In the genomic region with DNA sequence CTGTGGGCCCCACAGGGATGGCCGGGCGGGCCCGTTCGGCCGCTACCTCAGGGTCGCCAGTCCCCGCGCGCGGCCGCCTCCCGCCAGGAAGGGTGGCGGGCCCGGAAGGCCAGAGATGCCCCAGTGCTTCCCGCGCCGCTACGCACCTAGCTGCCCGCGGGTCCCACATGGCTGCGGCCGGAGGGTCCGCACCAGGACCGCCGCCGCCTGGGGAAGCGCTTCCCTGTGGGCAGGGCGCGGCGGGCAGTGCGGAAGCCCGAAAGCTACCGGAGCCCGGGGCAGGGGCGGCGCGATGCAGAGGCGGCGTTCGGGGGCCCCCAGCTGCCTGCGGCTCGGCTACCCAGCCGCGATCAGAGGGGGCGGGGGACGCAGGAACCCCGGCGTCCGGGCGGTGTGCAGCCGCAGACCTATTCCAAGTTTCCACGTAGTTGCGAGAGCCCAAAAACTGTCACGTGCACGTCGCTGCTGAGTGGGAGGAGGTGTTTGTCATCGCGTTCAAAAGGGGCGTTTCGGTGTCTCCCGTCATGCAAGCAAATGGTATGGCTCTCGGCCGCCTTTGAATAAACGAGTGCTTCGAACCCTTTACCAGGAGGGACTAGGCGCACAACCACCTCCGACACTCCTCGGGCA, we compare ENCODE assay signal across 8 cellular contexts. TPM values are rescaled to one million over a fixed set of nuclear protein-coding genes. Genes with fewer than 3 reads are reported as not detected.
DNase-seq lines count a peak whose midpoint lies in the region; ATAC-seq, FAIRE-seq and TF ChIP-seq lines count a peak whose summit lies in the region.

A gene (minus strand): TSS at position 414 of the 630 bp plus-strand sequence. CDS start 245 bp downstream, at position 169.

- H3K4me3 ChIP-seq in fibroblast of pulmonary artery (replicated peaks; ENCODE audit: low read depth, low read length), result peak within 1 kb of the TSS; percentile 64

- TF ChIP-seq CTCF in fibroblast of pulmonary artery (IDR thresholded peaks at IDR 0.05; ENCODE audit: low read length, missing control alignments) (no peak), nephron progenitor cell (IDR thresholded peaks at IDR 0.05) (no peak)

- peak; percentile 82 for FAIRE-seq in GM12891 (lab: Jason Lieb, UNC)
- no peak for FAIRE-seq in urothelium cell line (lab: Jason Lieb, UNC)

- DNase-seq in GM12891 (ENCODE audit: insufficient read length, low spot score), result peak; percentile 63
- peak; percentile 24 for DNase-seq in NCI-H510A (lab: John Stamatoyannopoulos, UW)
- peak; percentile 83 to 86 for DNase-seq in activated T-cell treated with anti-CD3 and anti-CD28 coated beads, Interleukin-2, amount 50 U/mL, for 48 hours
- DNase-seq in fibroblast of pulmonary artery (ENCODE audit: low read depth), result peak; percentile 73
- no peak for DNase-seq in nephron progenitor cell
- no peak for DNase-seq in urothelium cell line (ENCODE audit: low spot score)

- H3K27me3 Mint-ChIP-seq in nephron progenitor cell (ENCODE audit: low read depth, poor library complexity), result peaks cover 43% of the 10 kb centered on the region
- no peaks in the 10 kb centered on the region for H3K27me3 Mint-ChIP-seq in stimulated activated naive CD8-positive, alpha-beta T cell treated with anti-CD3 and anti-CD28 coated beads, Interleukin-15, Interleukin-2, amounts not matched to agents 100 ng/mL and 50 ng/mL, for 24 hours

- H3K36me3 Mint-ChIP-seq in nephron progenitor cell (ENCODE audit: low read depth), result peaks cover 38% of the 10 kb centered on the region
- peaks cover 18% of the 10 kb centered on the region for H3K36me3 Mint-ChIP-seq in stimulated activated naive CD8-positive, alpha-beta T cell treated with anti-CD3 and anti-CD28 coated beads, Interleukin-15, Interleukin-2, amounts not matched to agents 100 ng/mL and 50 ng/mL, for 24 hours (ENCODE audit: low read depth)

- H3K4me3 Mint-ChIP-seq in nephron progenitor cell, result peak within 1 kb of the TSS; percentile 82
- peak within 1 kb of the TSS; percentile 79 for H3K4me3 Mint-ChIP-seq in stimulated activated naive CD8-positive, alpha-beta T cell treated with anti-CD3 and anti-CD28 coated beads, Interleukin-15, Interleukin-2, amounts not matched to agents 100 ng/mL and 50 ng/mL, for 24 hours

- no peak for TF ChIP-seq POLR2A in GM12891 (IDR thresholded peaks at IDR 0.05; ENCODE audit: low read depth, low read length)

- peaks cover 36% of the 10 kb centered on the region for H3K4me1 Mint-ChIP-seq in nephron progenitor cell
- H3K4me1 Mint-ChIP-seq in stimulated activated naive CD8-positive, alpha-beta T cell treated with anti-CD3 and anti-CD28 coated beads, Interleukin-15, Interleukin-2, amounts not matched to agents 100 ng/mL and 50 ng/mL, for 24 hours (ENCODE audit: low read depth), result peaks cover 30% of the 10 kb centered on the region

- H3K27ac Mint-ChIP-seq in nephron progenitor cell, result no peak within 1 kb of the TSS
- H3K27ac Mint-ChIP-seq in stimulated activated naive CD8-positive, alpha-beta T cell treated with anti-CD3 and anti-CD28 coated beads, Interleukin-15, Interleukin-2, amounts not matched to agents 100 ng/mL and 50 ng/mL, for 24 hours, result peak within 1 kb of the TSS; percentile 65

- ATAC-seq in HG02623 (IDR thresholded peaks at IDR 0.05; ENCODE audit: unreplicated experiment), result peak; percentile 69

- peaks cover 48% of the 10 kb centered on the region for H3K9me3 Mint-ChIP-seq in nephron progenitor cell
- H3K9me3 Mint-ChIP-seq in stimulated activated naive CD8-positive, alpha-beta T cell treated with anti-CD3 and anti-CD28 coated beads, Interleukin-15, Interleukin-2, amounts not matched to agents 100 ng/mL and 50 ng/mL, for 24 hours, result peaks cover 9% of the 10 kb centered on the region

TF ChIP-seq in GM12891, 5 proteins besides CTCF, POLR2A, EP300 and RAD21:
- TF ChIP-seq SPI1 (IDR thresholded peaks at IDR 0.05; ENCODE audit: low read depth, low read length), result no peak
- no peak for TF ChIP-seq POU2F2 (IDR thresholded peaks at IDR 0.05; ENCODE audit: low read depth, low read length)
- TF ChIP-seq PAX5 (IDR thresholded peaks at IDR 0.05; ENCODE audit: insufficient read depth, low read length, severe bottlenecking), result no peak
- TF ChIP-seq POLR2AphosphoS5 (IDR thresholded peaks at IDR 0.05; ENCODE audit: low read depth, low read length), result no peak
- TF ChIP-seq TAF1 (IDR thresholded peaks at IDR 0.05; ENCODE audit: low read depth, low read length), result no peak

RNA-seq across cellular contexts. Expression of the gene that starts here (rescaled TPM):
- 3.1 TPM for polyA plus RNA-seq in GM12891 (2012; ENCODE audit: low read depth, missing spikeins)

Comparison
In these comparisons a context has a peak if more than half of its experiments do, and no peak if none do; other contexts are left out.
1. DNase-seq: peak in GM12891 (single experiment), NCI-H510A (single experiment), activated T-cell treated with anti-CD3 and anti-CD28 coated beads, Interleukin-2, amount 50 U/mL, for 48 hours (2 of 2) and fibroblast of pulmonary artery (single experiment); none in nephron progenitor cell (single experiment) and urothelium cell line (single experiment).